12 cellular contexts compared by ENCODE assay signal in genomic region chr4:55393461-55394320, GRCh38. TPM values are rescaled to one million over a fixed set of nuclear protein-coding genes. Genes with fewer than 3 reads are reported as not detected.
DNase-seq lines count a peak whose midpoint lies in the region; ATAC-seq and TF ChIP-seq lines count a peak whose summit lies in the region.
"Had no signal": no experiment of that assay in that cellular context is flagged by ENCODE, and none has a peak within 500 bp of the region (broad histone marks: within the 10 kb centered on the region; RNA-seq: fewer than 3 reads in every experiment).

No MANE protein-coding gene starts in this region.

- H3K27ac Mint-ChIP-seq in CD4-positive, alpha-beta T cell: no peak overlapping the region
- H3K27ac Mint-ChIP-seq in activated T-helper 17 cell treated with anti-CD3 and anti-CD28 coated beads, Interleukin-2, amount 50 U/mL, for 72 hours: no peak overlapping the region
- H3K27ac Mint-ChIP-seq in naive B cell: peak overlapping the region in 2 of 6 donors; percentile 94 to 99

- CTCF ChIA-PET in CD4-positive, alpha-beta T cell (lab: Charles Lee): interaction anchor here (1.4 kb wide), 1 partner anchor 48 kb away, joined by 4 read pairs; the partner anchor contains the start of gene SRD5A3

- H3K36me3 Mint-ChIP-seq in CD4-positive, alpha-beta T cell (ENCODE audit: low read depth): peaks cover 18% of the 10 kb centered on the region
- peaks cover 28% of the 10 kb centered on the region for H3K36me3 Mint-ChIP-seq in activated T-helper 17 cell treated with anti-CD3 and anti-CD28 coated beads, Interleukin-2, amount 50 U/mL, for 72 hours (ENCODE audit: low read depth)
- H3K36me3 Mint-ChIP-seq in naive B cell: peaks cover 0 to 8% of the 10 kb centered on the region in 2 donors

- TF ChIP-seq CTCF in CD4-positive, alpha-beta T cell (IDR thresholded peaks at IDR 0.05): no peak

- no peak for ATAC-seq in CD4-positive, alpha-beta T cell (ENCODE audit: poor library complexity)
- peak; percentile 23 for ATAC-seq in GM18861 (IDR thresholded peaks at IDR 0.05; ENCODE audit: unreplicated experiment)
- ATAC-seq in activated T-helper 17 cell treated with anti-CD3 and anti-CD28 coated beads, Interleukin-2, amount 50 U/mL, for 72 hours (replicated peaks): no peak
- ATAC-seq in naive B cell (ENCODE audit: low read depth in 2 of 2): no peak
- no peak for ATAC-seq in left cardiac atrium
- no peak for ATAC-seq in HG03565 (IDR thresholded peaks at IDR 0.05; ENCODE audit: unreplicated experiment)
- ATAC-seq: HCT116 had no signal

- H3K27ac ChIP-seq in CD4-positive, alpha-beta T cell (ENCODE audit: low read depth, low read length): no peak overlapping the region
- H3K27ac ChIP-seq: epithelial cell of prostate, ovary had no signal

- no peaks in the 10 kb centered on the region for H3K27me3 Mint-ChIP-seq in CD4-positive, alpha-beta T cell
- H3K27me3 Mint-ChIP-seq in activated T-helper 17 cell treated with anti-CD3 and anti-CD28 coated beads, Interleukin-2, amount 50 U/mL, for 72 hours: no peaks in the 10 kb centered on the region
- H3K27me3 Mint-ChIP-seq in naive B cell: no peaks in the 10 kb centered on the region

- no peaks in the 10 kb centered on the region for H3K9me3 Mint-ChIP-seq in CD4-positive, alpha-beta T cell
- no peaks in the 10 kb centered on the region for H3K9me3 Mint-ChIP-seq in activated T-helper 17 cell treated with anti-CD3 and anti-CD28 coated beads, Interleukin-2, amount 50 U/mL, for 72 hours
- H3K9me3 Mint-ChIP-seq in naive B cell: no peaks in the 10 kb centered on the region

- no peaks in the 10 kb centered on the region for H3K27me3 ChIP-seq in CD4-positive, alpha-beta T cell (ENCODE audit: control insufficient read depth, insufficient read depth, low read length)
- H3K27me3 ChIP-seq: ovary had no signal

- DNase-seq in CD4-positive, alpha-beta T cell: no peak
- no peak for DNase-seq in naive B cell
- no peak for DNase-seq in left cardiac atrium
- no peak for DNase-seq in stimulated activated CD4-positive, alpha-beta T cell treated with anti-CD3 and anti-CD28 coated beads, Interleukin-15, amount 100 ng/mL, for 24 hours
- DNase-seq: kidney, NCI-H1694 treated with DMSO at 0.1 percent for 48 hours had no signal

- H3K4me3 Mint-ChIP-seq in CD4-positive, alpha-beta T cell: peak overlapping the region; percentile 32
- peak overlapping the region; percentile 93 for H3K4me3 Mint-ChIP-seq in activated T-helper 17 cell treated with anti-CD3 and anti-CD28 coated beads, Interleukin-2, amount 50 U/mL, for 72 hours
- H3K4me3 Mint-ChIP-seq in naive B cell: peak overlapping the region in 6 of 8 donors; percentile 48 to 76 (median 56)

- H3K4me1 Mint-ChIP-seq in CD4-positive, alpha-beta T cell (ENCODE audit: low read depth): peaks cover 33% of the 10 kb centered on the region
- peaks cover 20% of the 10 kb centered on the region for H3K4me1 Mint-ChIP-seq in activated T-helper 17 cell treated with anti-CD3 and anti-CD28 coated beads, Interleukin-2, amount 50 U/mL, for 72 hours
- peaks cover 25 to 30% (median 30%) of the 10 kb centered on the region in 3 donors for H3K4me1 Mint-ChIP-seq in naive B cell

- POLR2A ChIA-PET in CD4-positive, alpha-beta T cell (lab: Charles Lee): interaction anchor here (0.8 to 3.7 kb wide), 2 partner anchors 19 to 152 kb away, joined by 4 to 37 read pairs; partner anchors contain the start of gene CLOCK

- intact Hi-C loops in CD4-positive, alpha-beta T cell (cut with DNase I, micrococcal nuclease): loop anchor here (2.0 to 5.0 kb wide), 3 partner anchors 47 to 554 kb away; partner anchors contain the start of genes CEP135 (in 1 of the 2), CLOCK (in 1 of the 2) and SRD5A3 (in 1 of the 2)
- intact Hi-C loops in left cardiac atrium (cut with DNase I): no loop called here

- H3K9me3 ChIP-seq in CD4-positive, alpha-beta T cell (ENCODE audit: control insufficient read depth, low read length): no peaks in the 10 kb centered on the region
- H3K9me3 ChIP-seq: ovary had no signal

RNA-seq across cellular contexts. Expression of gene TMEM165, which starts 2.1 kb away (rescaled TPM):
- 10 to 100 TPM; 44.8 to 46.0 TPM for total RNA-seq in CD4-positive, alpha-beta T cell
- total RNA-seq in activated T-helper 17 cell treated with anti-CD3 and anti-CD28 coated beads, Interleukin-2, amount 50 U/mL, for 72 hours: 10 to 100 TPM; 60.5 to 81.9 TPM
- 10 to 100 TPM; 38.0 to 67.3 (median 51.7) TPM for polyA plus RNA-seq in naive B cell (ENCODE audit: low read depth in 6 of 6)
- 100 to 1,000 TPM in 1 of 2 donors, 10 to 100 TPM in 1; 54.6 to 101 TPM for total RNA-seq in left cardiac atrium

RNA-seq across cellular contexts. Expression of gene SRD5A3, which starts 47.6 kb away (rescaled TPM):
- 1 to 10 TPM; 2.1 to 2.2 TPM for total RNA-seq in CD4-positive, alpha-beta T cell
- total RNA-seq in activated T-helper 17 cell treated with anti-CD3 and anti-CD28 coated beads, Interleukin-2, amount 50 U/mL, for 72 hours: 1 to 10 TPM; 5.1 to 7.7 TPM
- 1 to 10 TPM; 3.9 to 9.6 (median 5.5) TPM for polyA plus RNA-seq in naive B cell (ENCODE audit: low read depth in 6 of 6)
- 10 to 100 TPM; 10.9 to 13.5 TPM for total RNA-seq in left cardiac atrium

Comparison
In these comparisons a context has a peak if more than half of its experiments do, and no peak if none do; other contexts are left out.
1. H3K4me3 Mint-ChIP-seq: peak in every context shown above with its lines; median percentile 93 in activated T-helper 17 cell treated with anti-CD3 and anti-CD28 coated beads, Interleukin-2, amount 50 U/mL, for 72 hours; 56 in naive B cell; 32 in CD4-positive, alpha-beta T cell.
2. intact Hi-C loops: an anchor here in CD4-positive, alpha-beta T cell (2.0 to 5.0 kb wide); none called in left cardiac atrium.